In the genomic region with DNA sequence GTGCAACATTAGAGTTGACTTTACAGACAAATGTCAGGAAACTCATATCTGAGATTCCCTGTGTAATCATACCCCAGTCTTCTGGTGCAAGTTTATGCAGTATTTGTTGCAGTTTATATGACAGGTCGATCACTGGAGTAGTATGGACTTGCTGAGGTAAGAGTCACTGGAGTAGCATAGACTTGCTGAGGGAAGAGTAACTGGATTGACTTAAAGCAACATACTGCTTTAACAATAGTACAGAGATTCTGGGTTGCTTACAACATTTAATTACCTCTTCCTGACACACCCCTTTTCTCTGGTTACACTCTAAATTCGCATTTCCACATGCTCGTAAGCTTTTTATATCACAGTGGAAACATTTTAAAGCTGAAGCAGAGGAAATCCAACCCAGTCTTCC, we compare ENCODE assay signal across 13 cellular contexts. TPM values are rescaled to one million over a fixed set of nuclear protein-coding genes. Genes with fewer than 3 reads are reported as not detected.
A peak's percentile ranks its signal among the peaks of the same experiment; 100 is the strongest.
DNase-seq lines count a peak whose midpoint lies in the region; ATAC-seq and TF ChIP-seq lines count a peak whose summit lies in the region.
"Had no signal": no experiment of that assay in that cellular context is flagged by ENCODE, and none has a peak within 500 bp of the region (broad histone marks: within the 10 kb centered on the region; RNA-seq: fewer than 3 reads in every experiment).

No MANE protein-coding gene starts in this region.

- peak overlapping the region; percentile 42 for H3K4me2 ChIP-seq in BLaER1

- DNase-seq in KG1 (lab: John Stamatoyannopoulos, UW): peak; percentile 15
- DNase-seq in T-helper 2 cell treated with Interferon-gamma antibody and Interleukin-4, amounts not matched to agents 5 μg/mL and 100 μg/mL, for 36 hours (ENCODE audit: low spot score): no peak
- DNase-seq in foreskin keratinocyte: peak; percentile 51 to 66
- DNase-seq in hepatic stellate cell (ENCODE audit: low spot score): no peak
- DNase-seq in putamen (ENCODE audit: low spot score): no peak
- no peak for DNase-seq in cerebellum (ENCODE audit: low spot score)
- DNase-seq: activated CD4-positive, CD25-positive, alpha-beta regulatory T cell; activated naive CD8-positive, alpha-beta T cell treated with anti-CD3 and anti-CD28 coated beads, Interleukin-2, amount 10 ng/mL, durations not matched to agents 7 days and 5 days; DMS79 treated with DMSO at 0.1 percent for 48 hours; stimulated activated CD4-positive, alpha-beta T cell treated with anti-CD3 and anti-CD28 coated beads, Interleukin-4, amount 100 ng/mL, for 1 hour; thyroid gland had no signal

- TF ChIP-seq CTCF in foreskin keratinocyte (conservative IDR thresholded peaks at IDR 0.05): no peak

- peak overlapping the region; percentile 26 for H3K27ac Mint-ChIP-seq in T-helper 2 cell treated with Interferon-gamma antibody and Interleukin-4, amounts not matched to agents 5 μg/mL and 100 μg/mL, for 36 hours
- H3K27ac Mint-ChIP-seq: activated naive CD8-positive, alpha-beta T cell treated with anti-CD3 and anti-CD28 coated beads, Interleukin-2, amount 10 ng/mL, durations not matched to agents 7 days and 5 days had no signal

- no peaks in the 10 kb centered on the region for H3K27me3 Mint-ChIP-seq in T-helper 2 cell treated with Interferon-gamma antibody and Interleukin-4, amounts not matched to agents 5 μg/mL and 100 μg/mL, for 36 hours (ENCODE audit: low read depth)
- H3K27me3 Mint-ChIP-seq: activated naive CD8-positive, alpha-beta T cell treated with anti-CD3 and anti-CD28 coated beads, Interleukin-2, amount 10 ng/mL, durations not matched to agents 7 days and 5 days had no signal

- H3K27ac ChIP-seq in BLaER1: no peak overlapping the region
- H3K27ac ChIP-seq in foreskin keratinocyte: peak overlapping the region; percentile 35
- H3K27ac ChIP-seq: thyroid gland had no signal

- H3K4me1 Mint-ChIP-seq in T-helper 2 cell treated with Interferon-gamma antibody and Interleukin-4, amounts not matched to agents 5 μg/mL and 100 μg/mL, for 36 hours (ENCODE audit: low read depth): peaks cover 42% of the 10 kb centered on the region

- H3K4me1 ChIP-seq in BLaER1 (peaks cover 38% of the 10 kb centered on the region), foreskin keratinocyte (peaks cover 35% of the 10 kb centered on the region)

- peaks cover 12% of the 10 kb centered on the region; the same call in 1 of the 2 replicates for H4K20me1 ChIP-seq in BLaER1

- H3K36me3 ChIP-seq in BLaER1: peaks cover 24% of the 10 kb centered on the region
- H3K36me3 ChIP-seq: thyroid gland had no signal

- peaks cover 4% of the 10 kb centered on the region for H3K9me3 Mint-ChIP-seq in T-helper 2 cell treated with Interferon-gamma antibody and Interleukin-4, amounts not matched to agents 5 μg/mL and 100 μg/mL, for 36 hours

- peaks cover 20% of the 10 kb centered on the region for H3K9me3 ChIP-seq in BLaER1
- H3K9me3 ChIP-seq: thyroid gland had no signal

- H3K4me3 ChIP-seq in BLaER1: no peak overlapping the region
- H3K4me3 ChIP-seq: thyroid gland had no signal

- peak overlapping the region; percentile 37 for H3K4me3 Mint-ChIP-seq in T-helper 2 cell treated with Interferon-gamma antibody and Interleukin-4, amounts not matched to agents 5 μg/mL and 100 μg/mL, for 36 hours
- H3K4me3 Mint-ChIP-seq: activated naive CD8-positive, alpha-beta T cell treated with anti-CD3 and anti-CD28 coated beads, Interleukin-2, amount 10 ng/mL, durations not matched to agents 7 days and 5 days had no signal

- peak; percentile 44 for ATAC-seq in foreskin keratinocyte
- ATAC-seq in HG02885 (IDR thresholded peaks at IDR 0.05; ENCODE audit: poor library complexity, unreplicated experiment): no peak

- no peak overlapping the region for H3K9ac ChIP-seq in BLaER1

- H3K27me3 ChIP-seq in BLaER1 (no peaks in the 10 kb centered on the region), foreskin keratinocyte (no peaks in the 10 kb centered on the region)
- H3K27me3 ChIP-seq: thyroid gland had no signal

- peaks cover 32% of the 10 kb centered on the region for H3K36me3 Mint-ChIP-seq in T-helper 2 cell treated with Interferon-gamma antibody and Interleukin-4, amounts not matched to agents 5 μg/mL and 100 μg/mL, for 36 hours (ENCODE audit: low read depth)

RNA-seq across cellular contexts. Expression of a gene that starts 11.8 kb away (rescaled TPM):
- 52.0 and 55.8 TPM in 2 replicates for total RNA-seq in foreskin keratinocyte
- 36.3 and 42.8 TPM in 2 replicates for polyA plus RNA-seq in foreskin keratinocyte
- 32.6 TPM for total RNA-seq in cerebellum

RNA-seq across cellular contexts. Expression of a gene that starts 11.9 kb away (rescaled TPM):
- total RNA-seq in foreskin keratinocyte: 2.6 and 3.3 TPM in 2 replicates
- polyA plus RNA-seq in foreskin keratinocyte: 0.79 and 0.84 TPM in 2 replicates
- total RNA-seq in cerebellum: 9.3 TPM

Comparison
In these comparisons a context has a peak if more than half of its experiments do, and no peak if none do; other contexts are left out.
1. DNase-seq: peak in KG1 (single experiment) and foreskin keratinocyte (2 of 2); none in T-helper 2 cell treated with Interferon-gamma antibody and Interleukin-4, amounts not matched to agents 5 μg/mL and 100 μg/mL, for 36 hours (single experiment), hepatic stellate cell (single experiment), putamen (single experiment) and cerebellum (single experiment).